Comparison of ENCODE assay signal across 6 cellular contexts in genomic region chr20:47892681-47893080, GRCh38.
DNase-seq lines count a peak whose midpoint lies in the region; ATAC-seq, FAIRE-seq and TF ChIP-seq lines count a peak whose summit lies in the region.
"Not testable (repeated sequence)": the region's sequence is repeated elsewhere in the genome, so short reads cannot be mapped to it uniquely, and the experiment has no call there.

No MANE protein-coding gene starts in this region.

- not testable (repeated sequence) for H3K4me1 Mint-ChIP-seq in MCF 10A (ENCODE audit: insufficient read depth, unreplicated experiment)

- not testable (repeated sequence) for H3K9me3 ChIP-seq in BLaER1

- peaks cover 10% of the 10 kb centered on the region for H3K27me3 Mint-ChIP-seq in MCF 10A (ENCODE audit: insufficient read depth, unreplicated experiment)

- not testable (repeated sequence) for TF ChIP-seq CTCF in RWPE1 (conservative IDR thresholded peaks at IDR 0.05; ENCODE audit: low read depth); MCF 10A (IDR thresholded peaks at IDR 0.05; ENCODE audit: unreplicated experiment); bronchial epithelial cell (IDR thresholded peaks at IDR 0.05; ENCODE audit: insufficient read depth, low read length, severe bottlenecking); foreskin keratinocyte (conservative IDR thresholded peaks at IDR 0.05)

- BruUV-seq in MCF 10A (replicated peaks; lab: Mats Ljungman, UMichigan) = not testable (repeated sequence)

- H3K4me3 ChIP-seq in BLaER1; bronchial epithelial cell (ENCODE audit: low read depth, low read length): not testable (repeated sequence)

- peak overlapping the region; percentile 42 for H3K4me2 ChIP-seq in BLaER1

- ATAC-seq in esophagus mucosa = peak; percentile 84
- peak; percentile 90 for ATAC-seq in foreskin keratinocyte

- not testable (repeated sequence) for H3K27ac ChIP-seq in BLaER1, foreskin keratinocyte
- peak overlapping the region; percentile 99 for H3K27ac ChIP-seq in RWPE1

- FAIRE-seq in bronchial epithelial cell (lab: Jason Lieb, UNC) = peak; percentile 76

- H3K4me3 Mint-ChIP-seq in MCF 10A (ENCODE audit: unreplicated experiment) = not testable (repeated sequence)

- peaks cover 13% of the 10 kb centered on the region for H3K4me1 ChIP-seq in BLaER1
- H3K4me1 ChIP-seq in foreskin keratinocyte = not testable (repeated sequence)

- intact Hi-C loops in MCF 10A (cut with micrococcal nuclease) = not testable (repeated sequence)

- not testable (repeated sequence) for H4K20me1 ChIP-seq in BLaER1

- not testable (repeated sequence) for H3K9me3 Mint-ChIP-seq in MCF 10A (ENCODE audit: unreplicated experiment)

- CTCF ChIA-PET in RWPE1 (lab: Yijun Ruan, JAX) = not testable (repeated sequence)
- CTCF ChIA-PET in MCF 10A (lab: Yijun Ruan, JAX) = interaction anchor here (1.2 kb wide), 1 partner anchor 32 kb away, joined by 3 read pairs; no protein-coding TSS in a partner anchor

- H3K27me3 ChIP-seq in BLaER1; bronchial epithelial cell (ENCODE audit: control insufficient read depth, insufficient read depth, low read length); foreskin keratinocyte: not testable (repeated sequence)

- H3K9ac ChIP-seq in BLaER1 = not testable (repeated sequence)

- H3K36me3 ChIP-seq in BLaER1; bronchial epithelial cell (ENCODE audit: control insufficient read depth, insufficient read depth, low read length): not testable (repeated sequence)

- H3K27ac Mint-ChIP-seq in MCF 10A (ENCODE audit: low read depth, unreplicated experiment) = peak overlapping the region; percentile 91

- H3K36me3 Mint-ChIP-seq in MCF 10A (ENCODE audit: insufficient read depth, unreplicated experiment) = not testable (repeated sequence)

- not testable (repeated sequence) for DNase-seq in RWPE1 (ENCODE audit: low spot score); MCF 10A (ENCODE audit: unreplicated experiment)
- DNase-seq in bronchial epithelial cell (ENCODE audit: low read depth) = peak; percentile 36
- peak; percentile 27 to 46 for DNase-seq in foreskin keratinocyte

- POLR2A ChIA-PET in RWPE1 (lab: Yijun Ruan, JAX; ENCODE audit: low non-redundant PET) = not testable (repeated sequence)
- POLR2A ChIA-PET in MCF 10A (lab: Yijun Ruan, JAX) = interaction anchor here (1.0 to 1.2 kb wide), 4 partner anchors 31 to 297 kb away, joined by 3 to 5 read pairs (median 4); no protein-coding TSS in a partner anchor
